In genomic region chr19:663682-664117, GRCh38 we compare ENCODE assay signal across 6 cellular contexts. TPM values are rescaled to one million over a fixed set of nuclear protein-coding genes. Genes with fewer than 3 reads are reported as not detected.
DNase-seq lines count a peak whose midpoint lies in the region; ATAC-seq and TF ChIP-seq lines count a peak whose summit lies in the region.

No MANE protein-coding gene starts in this region.

- no peaks in the 10 kb centered on the region for H3K27me3 ChIP-seq in heart right ventricle
- H3K27me3 ChIP-seq in transverse colon: no peaks in the 10 kb centered on the region

- H3K36me3 ChIP-seq in heart right ventricle: peaks cover 0 to 4% (median 0%) of the 10 kb centered on the region in 9 donors
- H3K36me3 ChIP-seq in transverse colon: no peaks in the 10 kb centered on the region

- no peak for TF ChIP-seq EP300 in transverse colon (IDR thresholded peaks at IDR 0.05; ENCODE audit: low read depth)

- 60 to 65% methylated on average over 18 of the region's 18 CpGs for WGBS in heart right ventricle, 2 donors
- WGBS in transverse colon (ENCODE audit: low coverage in 1 of 2), 2 donors: 38 to 60% methylated on average over 2 to 18 of the region's 18 CpGs

- no peak for DNase-seq in activated T-cell treated with anti-CD3 and anti-CD28 coated beads, Interleukin-2, amount 50 U/mL, for 24 hours
- DNase-seq in activated T-cell treated with anti-CD3 and anti-CD28 coated beads for 4 hours: no peak
- no peak for DNase-seq in heart right ventricle
- no peak for DNase-seq in transverse colon
- DNase-seq in pons (ENCODE audit: low spot score): no peak
- no peak for DNase-seq in iPS-NIHi7 (ENCODE audit: extremely low spot score)

- H3K27me3 Mint-ChIP-seq in activated T-cell treated with anti-CD3 and anti-CD28 coated beads, Interleukin-2, amount 50 U/mL, for 24 hours: no peaks in the 10 kb centered on the region

- peak overlapping the region in 9 of 10 donors; percentile 40 to 100 (median 96) for H3K4me3 ChIP-seq in heart right ventricle
- H3K4me3 ChIP-seq in transverse colon: peak overlapping the region; percentile 41 to 100 (median 50)

- H3K4me1 ChIP-seq in heart right ventricle (peaks cover 26 to 56% (median 51%) of the 10 kb centered on the region in 9 donors), transverse colon (peaks cover 33 to 55% (median 48%) of the 10 kb centered on the region in 4 donors)

- intact Hi-C loops in heart right ventricle (cut with DNase I): loop anchor here in 6 of 10 donors (1.0 to 2.0 kb wide), 5 partner anchors 17 to 71 kb away; no protein-coding TSS in a partner anchor
- intact Hi-C loops in transverse colon (cut with DNase I; ENCODE audit: low total_unique reads): loop anchor here (1.0 kb wide), 1 partner anchor 71 kb away; no protein-coding TSS in a partner anchor

- no peak for TF ChIP-seq CTCF in heart right ventricle (IDR thresholded peaks at IDR 0.05)
- no peak for TF ChIP-seq CTCF in transverse colon (IDR thresholded peaks at IDR 0.05)

- peak overlapping the region; percentile 78 for H3K4me3 Mint-ChIP-seq in activated T-cell treated with anti-CD3 and anti-CD28 coated beads, Interleukin-2, amount 50 U/mL, for 24 hours

- in situ Hi-C loops in transverse colon (cut with MboI; ENCODE audit: low pct_ligation_motif_present in 1 of 4, low pct_unique_long_range_greater_than_20kb in 1 of 4, low sequenced_read_pairs in 3 of 4): no loop called here

- H3K4me1 Mint-ChIP-seq in activated T-cell treated with anti-CD3 and anti-CD28 coated beads, Interleukin-2, amount 50 U/mL, for 24 hours (ENCODE audit: low read depth): peaks cover 42% of the 10 kb centered on the region

- H3K36me3 Mint-ChIP-seq in activated T-cell treated with anti-CD3 and anti-CD28 coated beads, Interleukin-2, amount 50 U/mL, for 24 hours (ENCODE audit: low read depth): peaks cover 32% of the 10 kb centered on the region

- no peak for TF ChIP-seq POLR2A in transverse colon (IDR thresholded peaks at IDR 0.05)

- H3K27ac ChIP-seq in heart right ventricle: peak overlapping the region; percentile 61 to 97 (median 94)
- H3K27ac ChIP-seq in transverse colon: peak overlapping the region; percentile 85 to 97 (median 95)

- peak overlapping the region; percentile 94 for H3K27ac Mint-ChIP-seq in activated T-cell treated with anti-CD3 and anti-CD28 coated beads, Interleukin-2, amount 50 U/mL, for 24 hours

- ATAC-seq in heart right ventricle: peak in 3 of 8 donors; percentile 1 to 23 (median 3)

- no peaks in the 10 kb centered on the region for H3K9me3 ChIP-seq in heart right ventricle
- H3K9me3 ChIP-seq in transverse colon: no peaks in the 10 kb centered on the region

- no peaks in the 10 kb centered on the region for H3K9me3 Mint-ChIP-seq in activated T-cell treated with anti-CD3 and anti-CD28 coated beads, Interleukin-2, amount 50 U/mL, for 24 hours

RNA-seq across cellular contexts. Expression of gene RNF126, which starts 0.7 kb away (rescaled TPM):
- total RNA-seq in heart right ventricle (10 to 100 TPM; 20.3 to 43.6 (median 22.5) TPM), transverse colon (100 to 1,000 TPM in 2 of 4 donors, 10 to 100 TPM in 2; 88.6 to 148 (median 102) TPM)
- 10 to 100 TPM; 27.1 to 46.1 TPM for polyA plus RNA-seq in heart right ventricle

RNA-seq across cellular contexts. Expression of gene FSTL3, which starts 12.5 kb away (rescaled TPM):
- total RNA-seq in heart right ventricle (100 to 1,000 TPM in 3 of 10 donors, 10 to 100 TPM in 7; 33.4 to 153 (median 77.3) TPM), transverse colon (10 to 100 TPM; 14.1 to 37.9 (median 31.2) TPM)
- 100 to 1,000 TPM; 118 to 279 TPM for polyA plus RNA-seq in heart right ventricle

RNA-seq across cellular contexts. Expression of gene FGF22, which starts 24.0 kb away (rescaled TPM):
- under 1 TPM in 5 of 10 donors, not detected in 5; 0.20 to 0.36 (median 0.30) TPM for total RNA-seq in heart right ventricle
- polyA plus RNA-seq in heart right ventricle: under 1 TPM; 0.16 to 0.44 TPM
- total RNA-seq in transverse colon: not detected

RNA-seq across cellular contexts. Expression of gene POLRMT, which starts 30.4 kb away (rescaled TPM):
- total RNA-seq in heart right ventricle (10 to 100 TPM; 37.2 to 61.7 (median 45.3) TPM), transverse colon (100 to 1,000 TPM in 1 of 4 donors, 10 to 100 TPM in 3; 45.9 to 114 (median 63.9) TPM)
- polyA plus RNA-seq in heart right ventricle: 100 to 1,000 TPM in 1 of 2 donors, 10 to 100 TPM in 1; 43.2 to 159 TPM

RNA-seq across cellular contexts. Expression of gene PRSS57, which starts 31.6 kb away (rescaled TPM):
- total RNA-seq in heart right ventricle: not detected
- polyA plus RNA-seq in heart right ventricle: under 1 TPM in 1 of 2 donors, not detected in 1; 0.06 TPM
- total RNA-seq in transverse colon: not detected
